In genomic region chr12:64086946-64087345, GRCh38 we compare ENCODE assay signal across 1 cellular context.
TF ChIP-seq lines count a peak whose summit lies in the region.

No MANE protein-coding gene starts in this region.

TF ChIP-seq in A549, 52 proteins besides CTCF, POLR2A, EP300 and RAD21 (continued from another document):
- TF ChIP-seq, protein P1, sequence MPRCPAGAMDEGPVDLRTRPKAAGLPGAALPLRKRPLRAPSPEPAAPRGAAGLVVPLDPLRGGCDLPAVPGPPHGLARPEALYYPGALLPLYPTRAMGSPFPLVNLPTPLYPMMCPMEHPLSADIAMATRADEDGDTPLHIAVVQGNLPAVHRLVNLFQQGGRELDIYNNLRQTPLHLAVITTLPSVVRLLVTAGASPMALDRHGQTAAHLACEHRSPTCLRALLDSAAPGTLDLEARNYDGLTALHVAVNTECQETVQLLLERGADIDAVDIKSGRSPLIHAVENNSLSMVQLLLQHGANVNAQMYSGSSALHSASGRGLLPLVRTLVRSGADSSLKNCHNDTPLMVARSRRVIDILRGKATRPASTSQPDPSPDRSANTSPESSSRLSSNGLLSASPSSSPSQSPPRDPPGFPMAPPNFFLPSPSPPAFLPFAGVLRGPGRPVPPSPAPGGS (IDR thresholded peaks at IDR 0.05): no peak
- TF ChIP-seq TFCP2L1 (CRISPR knock-in tag; IDR thresholded peaks at IDR 0.05) (no peak), EHF (CRISPR knock-in tag; IDR thresholded peaks at IDR 0.05) (no peak), EHMT2 (IDR thresholded peaks at IDR 0.05; ENCODE audit: low read depth) (no peak), JUN (IDR thresholded peaks at IDR 0.05) (no peak), NPAS2 (CRISPR knock-in tag; IDR thresholded peaks at IDR 0.05; ENCODE audit: borderline replicate concordance) (no peak), KDM5A (IDR thresholded peaks at IDR 0.05) (no peak), CHD4 (IDR thresholded peaks at IDR 0.05; ENCODE audit: borderline replicate concordance) (no peak), ZSCAN20 (CRISPR knock-in tag; IDR thresholded peaks at IDR 0.05) (no peak), ZC3H11A (IDR thresholded peaks at IDR 0.05) (no peak)
- TF ChIP-seq, protein P2, sequence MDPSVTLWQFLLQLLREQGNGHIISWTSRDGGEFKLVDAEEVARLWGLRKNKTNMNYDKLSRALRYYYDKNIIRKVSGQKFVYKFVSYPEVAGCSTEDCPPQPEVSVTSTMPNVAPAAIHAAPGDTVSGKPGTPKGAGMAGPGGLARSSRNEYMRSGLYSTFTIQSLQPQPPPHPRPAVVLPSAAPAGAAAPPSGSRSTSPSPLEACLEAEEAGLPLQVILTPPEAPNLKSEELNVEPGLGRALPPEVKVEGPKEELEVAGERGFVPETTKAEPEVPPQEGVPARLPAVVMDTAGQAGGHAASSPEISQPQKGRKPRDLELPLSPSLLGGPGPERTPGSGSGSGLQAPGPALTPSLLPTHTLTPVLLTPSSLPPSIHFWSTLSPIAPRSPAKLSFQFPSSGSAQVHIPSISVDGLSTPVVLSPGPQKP (IDR thresholded peaks at IDR 0.05; ENCODE audit: low read depth, low read length): no peak
